In genomic region chr17:57379237-57380054, GRCh38 we compare ENCODE assay signal across 1 cellular context.
TF ChIP-seq lines count a peak whose summit lies in the region.

No MANE protein-coding gene starts in this region.

TF ChIP-seq in K562, 482 proteins besides CTCF, POLR2A, EP300 and RAD21 (continued from another document):
- TF ChIP-seq ZNF134 (CRISPR knock-in tag; conservative IDR thresholded peaks at IDR 0.05) (no peak), MITF (IDR thresholded peaks at IDR 0.05) (no peak), ZMIZ1 (IDR thresholded peaks at IDR 0.05; ENCODE audit: low read depth in 2 of 2, low read length in 2 of 2) (peak in 1 of 2 experiments; percentile 86; a peak in 2 of 4 replicates), DMBX1 (CRISPR knock-in tag; IDR thresholded peaks at IDR 0.05; ENCODE audit: borderline replicate concordance) (peak; percentile 85), CEBPG (CRISPR knock-in tag; IDR thresholded peaks at IDR 0.05) (no peak), CEBPG (tag; conservative IDR thresholded peaks at IDR 0.05 in 1 of 2, IDR thresholded peaks at IDR 0.05 in 1 of 2) (no peak)
